8 cellular contexts compared by ENCODE assay signal in the genomic region with DNA sequence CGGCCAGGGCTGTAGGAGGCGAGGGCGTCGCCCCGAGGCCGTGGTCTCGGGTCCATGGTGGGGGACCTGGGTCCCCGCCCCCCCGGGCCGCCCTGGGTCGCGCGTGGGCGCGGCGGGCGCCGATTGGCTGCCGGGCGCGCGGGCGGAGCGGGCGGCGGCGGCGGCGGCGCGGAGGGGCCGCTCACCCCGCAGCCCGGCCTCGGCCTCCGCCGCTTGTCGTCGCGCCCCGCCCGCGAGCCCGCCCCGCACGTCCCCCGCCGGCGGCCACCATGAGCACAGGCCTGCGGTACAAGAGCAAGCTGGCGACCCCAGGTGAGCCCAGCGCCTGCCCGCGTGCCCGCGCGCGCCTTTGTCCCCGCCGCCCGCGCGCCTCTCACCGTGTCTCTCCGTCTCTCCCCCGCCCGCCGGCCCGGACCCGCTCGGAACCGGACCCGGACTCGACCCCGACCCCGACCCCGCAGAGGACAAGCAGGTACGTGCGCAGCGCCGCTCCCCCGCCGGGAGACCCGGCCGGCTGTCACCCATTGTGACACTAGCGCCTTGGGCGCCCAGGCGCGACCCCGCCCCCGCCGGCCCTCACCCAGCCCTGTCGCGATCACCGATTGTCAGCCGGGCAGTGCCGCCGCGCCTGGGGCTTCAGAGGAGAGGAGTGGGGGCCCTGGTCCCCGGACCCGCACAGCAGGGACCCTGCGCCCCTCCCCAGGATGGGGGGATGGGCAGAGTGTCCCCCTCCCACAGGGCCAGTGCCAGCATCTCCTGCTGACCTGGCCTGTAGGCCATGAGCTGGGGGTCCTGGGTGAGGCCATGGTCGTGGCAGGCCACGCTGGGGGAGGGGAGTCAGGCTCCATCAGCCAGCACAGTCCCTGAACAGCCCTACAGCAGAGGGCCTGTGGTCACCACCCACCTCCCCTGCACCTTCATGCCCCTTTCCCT. TPM values are rescaled to one million over a fixed set of nuclear protein-coding genes. Genes with fewer than 3 reads are reported as not detected.
A peak's percentile ranks its signal among the peaks of the same experiment; 100 is the strongest.
DNase-seq lines count a peak whose midpoint lies in the region; ATAC-seq and TF ChIP-seq lines count a peak whose summit lies in the region.

TSS of gene SEPTIN5 (plus strand) at position 184 of the 933 bp plus-strand sequence. CDS start at position 270, 86 bp downstream.

- H3K4me1 Mint-ChIP-seq in activated T-cell treated with anti-CD3 and anti-CD28 coated beads, Interleukin-2, amount 50 U/mL, for 4 hours (ENCODE audit: low read depth) = peaks cover 10% of the 10 kb centered on the region

- no peak for TF ChIP-seq POLR2A in lower leg skin (IDR thresholded peaks at IDR 0.05)

- H3K36me3 ChIP-seq in tibial artery = no peaks in the 10 kb centered on the region

- TF ChIP-seq CTCF in cardiac fibroblast (IDR thresholded peaks at IDR 0.05; ENCODE audit: low read depth, low read length) (no peak), lower leg skin (IDR thresholded peaks at IDR 0.05) (no peak), tibial artery (IDR thresholded peaks at IDR 0.05) (no peak)

- H3K9me3 Mint-ChIP-seq in activated T-cell treated with anti-CD3 and anti-CD28 coated beads, Interleukin-2, amount 50 U/mL, for 4 hours = no peaks in the 10 kb centered on the region

- H3K27ac ChIP-seq in tibial artery = peak within 1 kb of the TSS in 1 of 2 donors; percentile 26

- peak in 1 of 2 donors; percentile 11 for ATAC-seq in activated T-cell treated with anti-CD3 and anti-CD28 coated beads, Interleukin-2, amount 50 U/mL, for 4 hours
- ATAC-seq in GM19452 (IDR thresholded peaks at IDR 0.05; ENCODE audit: unreplicated experiment) = no peak

- 0 to 13% methylated on average over 8 to 29 of the region's 104 CpGs for WGBS in lower leg skin, 2 donors

- peaks cover 0 to 42% (median 33%) of the 10 kb centered on the region in 4 donors for H3K4me1 ChIP-seq in tibial artery

- no peaks in the 10 kb centered on the region for H3K9me3 ChIP-seq in tibial artery

- intact Hi-C loops in lower leg skin (cut with DNase I; ENCODE audit: low total_unique reads) = loop anchor here (5.0 kb wide), 1 partner anchor 37 kb away; no protein-coding TSS in a partner anchor
- intact Hi-C loops in tibial artery (cut with DNase I; ENCODE audit: low total_unique reads) = loop anchor here (5.0 to 10.0 kb wide), 3 partner anchors 37 to 420 kb away; partner anchors contain the start of genes CDC45, CLTCL1 and UFD1

- H3K4me3 ChIP-seq in cardiac fibroblast (replicated peaks in 1 of 2; ENCODE audit: low read depth in 2 of 2, low read length in 2 of 2) (peak within 1 kb of the TSS; percentile 51 to 62), lower leg skin (ENCODE audit: low read depth, poor library complexity, severe bottlenecking) (peak within 1 kb of the TSS; percentile 53), tibial artery (peak within 1 kb of the TSS; percentile 51 to 75)

- no peak for DNase-seq in activated T-cell treated with anti-CD3 and anti-CD28 coated beads, Interleukin-2, amount 50 U/mL, for 4 hours
- DNase-seq in activated T-cell treated with anti-CD3 and anti-CD28 coated beads, Interleukin-2, amount 50 U/mL, for 48 hours = no peak
- DNase-seq in cardiac fibroblast (ENCODE audit: low read depth in 2 of 2) (no peak), lower leg skin (ENCODE audit: low spot score in 2 of 2) (peak in 1 of 2 donors; percentile 86), tibial artery (no peak), medulla oblongata (ENCODE audit: extremely low spot score) (no peak), NOMO-1 (lab: John Stamatoyannopoulos, UW; ENCODE audit: unreplicated experiment in 2 of 2) (no peak)

- peaks cover 27% of the 10 kb centered on the region for H3K27me3 Mint-ChIP-seq in activated T-cell treated with anti-CD3 and anti-CD28 coated beads, Interleukin-2, amount 50 U/mL, for 4 hours (ENCODE audit: low read depth)

- peak within 1 kb of the TSS; percentile 63 for H3K4me3 Mint-ChIP-seq in activated T-cell treated with anti-CD3 and anti-CD28 coated beads, Interleukin-2, amount 50 U/mL, for 4 hours

- H3K27me3 ChIP-seq in tibial artery = peaks cover 0 to 16% of the 10 kb centered on the region in 2 donors

- no peaks in the 10 kb centered on the region for H3K36me3 Mint-ChIP-seq in activated T-cell treated with anti-CD3 and anti-CD28 coated beads, Interleukin-2, amount 50 U/mL, for 4 hours (ENCODE audit: insufficient read depth)

RNA-seq across cellular contexts. Expression of gene SEPTIN5, which starts in this region (rescaled TPM):
- 1 to 10 TPM in 2 of 3 donors, under 1 TPM in 1; 0.38 to 1.3 (median 1.1) TPM for total RNA-seq in activated T-cell treated with anti-CD3 and anti-CD28 coated beads, Interleukin-2, amount 50 U/mL, for 4 hours
- 100 to 1,000 TPM; 102 to 193 (median 125) TPM for total RNA-seq in lower leg skin

Comparison
In these comparisons a context has a peak if more than half of its experiments do, and no peak if none do; other contexts are left out.
1. RNA of gene SEPTIN5 (total RNA-seq): 102 to 193 TPM in lower leg skin; 0.38 to 1.3 TPM in activated T-cell treated with anti-CD3 and anti-CD28 coated beads, Interleukin-2, amount 50 U/mL, for 4 hours; every median in the first group is over 10 times any median in the second.
2. Peak in every context shown above with its lines, with median percentiles within 50 percentile points of each other: H3K4me3 ChIP-seq.